ENCODE assay signal across 15 cellular contexts in the genomic region with DNA sequence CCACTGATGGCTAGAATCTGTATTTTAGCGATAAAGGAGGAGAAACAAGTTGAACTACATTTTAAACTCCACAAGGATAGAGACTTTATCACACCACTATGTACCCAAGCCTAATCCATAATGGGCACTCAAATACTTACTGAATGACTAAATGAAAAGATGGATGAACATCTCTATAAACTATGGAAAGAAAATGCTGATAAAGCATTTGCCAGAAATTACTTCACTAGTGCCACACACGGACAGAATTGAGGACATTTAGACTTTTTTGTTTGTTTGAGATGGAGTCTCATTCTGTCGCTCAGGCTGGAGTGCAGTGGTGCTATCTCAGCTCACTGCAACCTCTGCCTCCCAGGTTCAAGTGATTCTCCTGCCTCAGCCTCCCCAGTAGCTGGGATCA. TPM values are rescaled to one million over a fixed set of nuclear protein-coding genes. Genes with fewer than 3 reads are reported as not detected.
A peak's percentile ranks its signal among the peaks of the same experiment; 100 is the strongest.
DNase-seq lines count a peak whose midpoint lies in the region; ATAC-seq and TF ChIP-seq lines count a peak whose summit lies in the region.
"Had no signal": no experiment of that assay in that cellular context is flagged by ENCODE, and none has a peak within 500 bp of the region (broad histone marks: within the 10 kb centered on the region; RNA-seq: fewer than 3 reads in every experiment).

No MANE protein-coding gene starts in this region.

- H3K4me3 ChIP-seq in naive thymus-derived CD4-positive, alpha-beta T cell (ENCODE audit: low read length) = no peak overlapping the region
- no peak overlapping the region for H3K4me3 ChIP-seq in smooth muscle cell
- H3K4me3 ChIP-seq in lower leg skin (ENCODE audit: low read depth, poor library complexity, severe bottlenecking) = no peak overlapping the region
- H3K4me3 ChIP-seq: Peyer's patch had no signal

- peaks cover 29% of the 10 kb centered on the region for H3K79me2 ChIP-seq in smooth muscle cell (ENCODE audit: low read depth)

- H3K9me3 Mint-ChIP-seq in CD4-positive, alpha-beta T cell = no peaks in the 10 kb centered on the region
- H3K9me3 Mint-ChIP-seq in activated T-helper 17 cell treated with anti-CD3 and anti-CD28 coated beads, Interleukin-2, amount 50 U/mL, for 72 hours = no peaks in the 10 kb centered on the region
- peaks cover 0 to 4% (median 0%) of the 10 kb centered on the region in 11 donors for H3K9me3 Mint-ChIP-seq in naive thymus-derived CD4-positive, alpha-beta T cell
- H3K9me3 Mint-ChIP-seq: H9 had no signal

- POLR2A ChIA-PET in CD4-positive, alpha-beta T cell (lab: Charles Lee) = no interaction called here
- POLR2A ChIA-PET in naive thymus-derived CD4-positive, alpha-beta T cell (lab: Charles Lee) = interaction anchor here (1.6 kb wide), 1 partner anchor 13 kb away, joined by 3 read pairs; no protein-coding TSS in a partner anchor

- no peaks in the 10 kb centered on the region for H4K20me1 ChIP-seq in smooth muscle cell (ENCODE audit: low read depth)

- peaks cover 46% of the 10 kb centered on the region for H3K4me1 Mint-ChIP-seq in CD4-positive, alpha-beta T cell (ENCODE audit: low read depth)
- H3K4me1 Mint-ChIP-seq in activated T-helper 17 cell treated with anti-CD3 and anti-CD28 coated beads, Interleukin-2, amount 50 U/mL, for 72 hours = peaks cover 19% of the 10 kb centered on the region
- H3K4me1 Mint-ChIP-seq in naive thymus-derived CD4-positive, alpha-beta T cell = peaks cover 10 to 53% (median 48%) of the 10 kb centered on the region in 7 donors

- H3K4me3 Mint-ChIP-seq in CD4-positive, alpha-beta T cell = peak overlapping the region; percentile 58
- peak overlapping the region; percentile 96 for H3K4me3 Mint-ChIP-seq in activated T-helper 17 cell treated with anti-CD3 and anti-CD28 coated beads, Interleukin-2, amount 50 U/mL, for 72 hours
- H3K4me3 Mint-ChIP-seq in naive thymus-derived CD4-positive, alpha-beta T cell = peak overlapping the region in 3 of 10 donors; percentile 9 to 99 (median 97)

- H3K4me1 ChIP-seq in naive thymus-derived CD4-positive, alpha-beta T cell (ENCODE audit: control insufficient read depth in 2 of 2, insufficient read depth in 2 of 2, low read length in 2 of 2) = peaks cover 4 to 10% of the 10 kb centered on the region in 2 donors
- H3K4me1 ChIP-seq in smooth muscle cell (ENCODE audit: low read depth) = peaks cover 19% of the 10 kb centered on the region

- no peak overlapping the region for H3K4me2 ChIP-seq in smooth muscle cell

- CTCF ChIA-PET in CD4-positive, alpha-beta T cell (lab: Charles Lee) = interaction anchor here (0.7 kb wide), 1 partner anchor 1840 kb away, joined by 3 read pairs; no protein-coding TSS in a partner anchor
- CTCF ChIA-PET in naive thymus-derived CD4-positive, alpha-beta T cell (lab: Charles Lee) = no interaction called here

- WGBS in smooth muscle cell (ENCODE audit: low lambda C conversion rate) = 93% methylated on average over 3 of the region's 3 CpGs
- 92 to 93% methylated on average over 3 of the region's 3 CpGs for WGBS in lower leg skin, 2 donors

- peaks cover 5% of the 10 kb centered on the region for H3F3A ChIP-seq in smooth muscle cell (ENCODE audit: low read depth)

- no peaks in the 10 kb centered on the region for H3K27me3 ChIP-seq in CD4-positive, alpha-beta T cell (ENCODE audit: control insufficient read depth, insufficient read depth, low read length)
- H3K27me3 ChIP-seq in naive thymus-derived CD4-positive, alpha-beta T cell (ENCODE audit: control insufficient read depth in 2 of 2, insufficient read depth in 2 of 2, low read length in 2 of 2) = no peaks in the 10 kb centered on the region
- H3K27me3 ChIP-seq in smooth muscle cell (ENCODE audit: low read depth) = no peaks in the 10 kb centered on the region
- H3K27me3 ChIP-seq: Peyer's patch had no signal

- intact Hi-C loops in CD4-positive, alpha-beta T cell (cut with DNase I, micrococcal nuclease) = loop anchor here in 1 of 2 experiments (5.0 to 10.0 kb wide), 3 partner anchors 1008 to 1836 kb away; a partner anchor contains a TSS
- intact Hi-C loops in naive thymus-derived CD4-positive, alpha-beta T cell (cut with micrococcal nuclease) = loop anchor here (10.0 kb wide), 3 partner anchors 1228 to 1628 kb away; a partner anchor contains a TSS
- intact Hi-C loops in cardiac septum (cut with DNase I) (loop anchor here (10.0 kb wide), 1 partner anchor 1448 kb away; a partner anchor contains a TSS), lower leg skin (cut with DNase I; ENCODE audit: low total_unique reads) (no loop called here)

- no peak overlapping the region for H3K27ac ChIP-seq in CD4-positive, alpha-beta T cell (ENCODE audit: low read depth, low read length)
- peak overlapping the region; percentile 91 for H3K27ac ChIP-seq in naive thymus-derived CD4-positive, alpha-beta T cell (ENCODE audit: low read depth, low read length)
- H3K27ac ChIP-seq in smooth muscle cell (ENCODE audit: low read depth) = peak overlapping the region; percentile 15
- H3K27ac ChIP-seq: Peyer's patch had no signal

- no peak overlapping the region for H3K9ac ChIP-seq in smooth muscle cell (ENCODE audit: low read depth)

- H3K27me3 Mint-ChIP-seq in CD4-positive, alpha-beta T cell = no peaks in the 10 kb centered on the region
- no peaks in the 10 kb centered on the region for H3K27me3 Mint-ChIP-seq in activated T-helper 17 cell treated with anti-CD3 and anti-CD28 coated beads, Interleukin-2, amount 50 U/mL, for 72 hours
- peaks cover 0 to 2% (median 0%) of the 10 kb centered on the region in 5 donors for H3K27me3 Mint-ChIP-seq in naive thymus-derived CD4-positive, alpha-beta T cell

- no peak for DNase-seq in CD4-positive, alpha-beta T cell
- no peak for DNase-seq in naive thymus-derived CD4-positive, alpha-beta T cell
- DNase-seq in smooth muscle cell (lab: John Stamatoyannopoulos, UW; ENCODE audit: unreplicated experiment) = no peak
- no peak for DNase-seq in cardiac septum (ENCODE audit: low spot score)
- DNase-seq in lower leg skin (ENCODE audit: low spot score in 2 of 2) = no peak
- DNase-seq: C1 segment of cervical spinal cord, DMS53, H9, NCI-H1417, NCI-H2029, NCI-H2171 treated with DMSO at 0.1 percent for 48 hours, Peyer's patch, SHP77 treated with DMSO at 0.1 percent for 48 hours had no signal

- no peaks in the 10 kb centered on the region for H3K36me3 ChIP-seq in naive thymus-derived CD4-positive, alpha-beta T cell (ENCODE audit: control insufficient read depth in 2 of 3, insufficient read depth in 3 of 3, low read length in 3 of 3)
- no peaks in the 10 kb centered on the region for H3K36me3 ChIP-seq in smooth muscle cell (ENCODE audit: low read depth)
- H3K36me3 ChIP-seq: Peyer's patch had no signal

- no peak for TF ChIP-seq POLR2A in lower leg skin (IDR thresholded peaks at IDR 0.05)

- no peaks in the 10 kb centered on the region for H3K9me3 ChIP-seq in CD4-positive, alpha-beta T cell (ENCODE audit: control insufficient read depth, low read length)
- H3K9me3 ChIP-seq in naive thymus-derived CD4-positive, alpha-beta T cell (ENCODE audit: control insufficient read depth in 2 of 3, low read length in 3 of 3) = no peaks in the 10 kb centered on the region
- H3K9me3 ChIP-seq in smooth muscle cell (replicated peaks; ENCODE audit: low read depth) = no peaks in the 10 kb centered on the region
- H3K9me3 ChIP-seq: Peyer's patch had no signal

- TF ChIP-seq CTCF in CD4-positive, alpha-beta T cell (IDR thresholded peaks at IDR 0.05) = no peak
- TF ChIP-seq CTCF in smooth muscle cell (IDR thresholded peaks at IDR 0.05; ENCODE audit: borderline replicate concordance, insufficient read depth, poor library complexity, severe bottlenecking) (no peak), lower leg skin (IDR thresholded peaks at IDR 0.05) (no peak)

- ATAC-seq in CD4-positive, alpha-beta T cell (ENCODE audit: poor library complexity) = no peak
- no peak for ATAC-seq in activated T-helper 17 cell treated with anti-CD3 and anti-CD28 coated beads, Interleukin-2, amount 50 U/mL, for 72 hours (replicated peaks)
- ATAC-seq in naive thymus-derived CD4-positive, alpha-beta T cell = no peak
- ATAC-seq in HG02852 (IDR thresholded peaks at IDR 0.05; ENCODE audit: unreplicated experiment) = no peak

- H2AFZ ChIP-seq in smooth muscle cell (ENCODE audit: low read depth) = no peak overlapping the region

- peaks cover 36% of the 10 kb centered on the region for H3K36me3 Mint-ChIP-seq in CD4-positive, alpha-beta T cell (ENCODE audit: low read depth)
- peaks cover 26% of the 10 kb centered on the region for H3K36me3 Mint-ChIP-seq in activated T-helper 17 cell treated with anti-CD3 and anti-CD28 coated beads, Interleukin-2, amount 50 U/mL, for 72 hours (ENCODE audit: low read depth)
- peaks cover 0 to 15% (median 5%) of the 10 kb centered on the region in 5 donors for H3K36me3 Mint-ChIP-seq in naive thymus-derived CD4-positive, alpha-beta T cell

- H3K27ac Mint-ChIP-seq in CD4-positive, alpha-beta T cell = peak overlapping the region; percentile 97
- peak overlapping the region; percentile 94 for H3K27ac Mint-ChIP-seq in activated T-helper 17 cell treated with anti-CD3 and anti-CD28 coated beads, Interleukin-2, amount 50 U/mL, for 72 hours
- peak overlapping the region in 8 of 9 donors; percentile 23 to 98 (median 96) for H3K27ac Mint-ChIP-seq in naive thymus-derived CD4-positive, alpha-beta T cell
- H3K27ac Mint-ChIP-seq: H9 had no signal

RNA-seq across cellular contexts. Expression of a gene that starts 1.7 kb away (rescaled TPM):
- 10 to 100 TPM; 22.9 to 27.2 TPM for total RNA-seq in CD4-positive, alpha-beta T cell
- 10 to 100 TPM; 16.5 to 25.4 TPM for total RNA-seq in activated T-helper 17 cell treated with anti-CD3 and anti-CD28 coated beads, Interleukin-2, amount 50 U/mL, for 72 hours
- 10 to 100 TPM; 19.6 to 51.8 (median 41.3) TPM for total RNA-seq in naive thymus-derived CD4-positive, alpha-beta T cell
- 10 to 100 TPM in 1 of 2 donors, 1 to 10 TPM in 1; 9.9 to 10.2 TPM for polyA plus RNA-seq in naive thymus-derived CD4-positive, alpha-beta T cell
- total RNA-seq in smooth muscle cell = 6.1 and 11.8 TPM in 2 replicates
- 7.2 and 9.5 TPM in 2 replicates for polyA plus RNA-seq in smooth muscle cell
- 8.7 TPM for total RNA-seq in cardiac septum
- total RNA-seq in lower leg skin = 10 to 100 TPM in 1 of 4 donors, 1 to 10 TPM in 3; 5.9 to 12.8 (median 8.6) TPM

RNA-seq across cellular contexts. Expression of a gene that starts 6.1 kb away (rescaled TPM):
- 10 to 100 TPM; 12.4 to 13.3 TPM for total RNA-seq in CD4-positive, alpha-beta T cell
- total RNA-seq in activated T-helper 17 cell treated with anti-CD3 and anti-CD28 coated beads, Interleukin-2, amount 50 U/mL, for 72 hours = 10 to 100 TPM in 1 of 2 donors, 1 to 10 TPM in 1; 8.9 to 24.8 TPM
- total RNA-seq in naive thymus-derived CD4-positive, alpha-beta T cell = 10 to 100 TPM in 4 of 5 experiments, 1 to 10 TPM in 1; 9.7 to 15.8 (median 13.9) TPM
- polyA plus RNA-seq in naive thymus-derived CD4-positive, alpha-beta T cell = under 1 TPM; 0.59 to 0.84 TPM
- 80.9 and 98.4 TPM in 2 replicates for total RNA-seq in smooth muscle cell
- polyA plus RNA-seq in smooth muscle cell = 12.9 and 15.4 TPM in 2 replicates
- 7.1 TPM for total RNA-seq in cardiac septum
- total RNA-seq in lower leg skin = 10 to 100 TPM; 10.9 to 15.9 (median 14.0) TPM
